Comparison of ENCODE assay signal across 1 cellular context in genomic region chr1:36754366-36754765, GRCh38.
TF ChIP-seq lines count a peak whose summit lies in the region.

No MANE protein-coding gene starts in this region.

TF ChIP-seq in H1, 55 proteins besides CTCF, POLR2A, EP300 and RAD21 (continued from another document):
- no peak for TF ChIP-seq CHD7 (IDR thresholded peaks at IDR 0.05; ENCODE audit: insufficient replicate concordance, low read length)
- TF ChIP-seq RFX5 (IDR thresholded peaks at IDR 0.05; ENCODE audit: borderline replicate concordance, low read depth, low read length) = no peak
